In the genomic region with DNA sequence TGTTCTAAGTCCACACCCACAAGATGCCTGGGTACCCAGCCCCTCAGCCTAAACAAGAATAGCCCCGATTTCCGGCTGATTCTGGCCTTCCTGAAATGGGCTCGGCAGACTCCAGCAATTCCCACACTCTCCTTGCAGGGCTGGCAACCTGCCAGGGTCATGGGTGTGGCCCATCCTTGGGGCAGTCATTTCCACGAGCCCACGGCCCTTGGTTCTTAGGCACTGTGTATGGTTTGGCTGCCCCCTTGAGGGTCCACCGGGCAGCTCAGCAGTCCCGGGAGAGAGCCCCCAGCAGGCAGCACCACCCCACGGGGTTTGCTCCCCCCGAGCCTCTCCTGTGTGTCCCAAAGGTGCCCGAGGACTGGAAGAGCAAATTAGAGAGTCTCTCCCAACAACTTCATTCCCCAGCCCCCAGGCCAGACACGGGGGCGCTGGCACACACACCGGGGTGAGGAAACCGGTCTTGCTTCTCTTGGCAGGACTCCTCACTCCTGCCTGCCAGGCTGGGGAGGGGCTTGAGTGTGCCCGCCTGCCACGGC, we compare ENCODE assay signal across 9 cellular contexts.
DNase-seq lines count a peak whose midpoint lies in the region; ATAC-seq lines count a peak whose summit lies in the region.
"Had no signal": no experiment of that assay in that cellular context is flagged by ENCODE, and none has a peak within 500 bp of the region (broad histone marks: within the 10 kb centered on the region; RNA-seq: fewer than 3 reads in every experiment).

No MANE protein-coding gene starts in this region.

- intact Hi-C loops in sciatic nerve (cut with DNase I) (no loop called here), posterior vena cava (cut with DNase I) (no loop called here)

- ATAC-seq in sciatic nerve (peak; percentile 39), GM19023 (IDR thresholded peaks at IDR 0.05; ENCODE audit: unreplicated experiment) (no peak), HG03520 (IDR thresholded peaks at IDR 0.05; ENCODE audit: unreplicated experiment) (no peak)

- DNase-seq in GM03348 (ENCODE audit: low spot score) (peak; percentile 81), NCI-H1105 (lab: John Stamatoyannopoulos, UW) (peak; percentile 12), glomerular visceral epithelial cell (ENCODE audit: extremely low spot score) (peak; percentile 11), sciatic nerve (ENCODE audit: low spot score) (no peak), posterior vena cava (ENCODE audit: low spot score) (no peak)
- DNase-seq in NK-92 treated with Interleukin-12 subunit alpha and Interleukin-12 subunit beta, amount 100 ng/mL, for 24 hours (lab: John Stamatoyannopoulos, UW), result no peak
- DNase-seq: NCI-H510A had no signal

Comparison
In these comparisons a context has a peak if more than half of its experiments do, and no peak if none do; other contexts are left out.
1. DNase-seq: peak in GM03348 (single experiment), NCI-H1105 (single experiment) and glomerular visceral epithelial cell (single experiment); none in sciatic nerve (single experiment), posterior vena cava (single experiment) and NK-92 treated with Interleukin-12 subunit alpha and Interleukin-12 subunit beta, amount 100 ng/mL, for 24 hours (single experiment).